Comparison of ENCODE assay signal across 19 cellular contexts in genomic region chr7:156218544-156219306, GRCh38.
"Had no signal": no experiment of that assay in that cellular context is flagged by ENCODE, and none has a peak within 500 bp of the region (broad histone marks: within the 10 kb centered on the region; RNA-seq: fewer than 3 reads in every experiment).

No MANE protein-coding gene starts in this region.

- H3K36me3 Mint-ChIP-seq: activated naive CD4-positive, alpha-beta T cell treated with anti-CD3 and anti-CD28 coated beads, Interleukin-2, amount 10 ng/mL, durations not matched to agents 7 days and 5 days; activated naive CD8-positive, alpha-beta T cell treated with anti-CD3 and anti-CD28 coated beads, Interleukin-2, amount 10 ng/mL, durations not matched to agents 7 days and 5 days had no signal

- H3K4me1 ChIP-seq: adrenal gland had no signal

- H3K36me3 ChIP-seq: adrenal gland had no signal

- H3K27me3 Mint-ChIP-seq: activated CD4-positive, alpha-beta memory T cell treated with anti-CD3 and anti-CD28 coated beads, Interleukin-2, amount 10 ng/mL, durations not matched to agents 7 days and 5 days; activated CD4-positive, alpha-beta T cell treated with anti-CD3 and anti-CD28 coated beads, Interleukin-2, amount 10 ng/mL, durations not matched to agents 7 days and 5 days had no signal

- FAIRE-seq: RCC 7860 had no signal

- ATAC-seq: activated T-cell treated with anti-CD3 and anti-CD28 coated beads, Interleukin-2, amount 50 U/mL, for 4 hours; T-helper 17 cell had no signal

- H3K27ac Mint-ChIP-seq: activated CD4-positive, alpha-beta memory T cell treated with anti-CD3 and anti-CD28 coated beads, Interleukin-2, amount 10 ng/mL, durations not matched to agents 7 days and 5 days; activated CD4-positive, alpha-beta T cell treated with anti-CD3 and anti-CD28 coated beads, Interleukin-2, amount 10 ng/mL, durations not matched to agents 7 days and 5 days; activated naive CD4-positive, alpha-beta T cell treated with anti-CD3 and anti-CD28 coated beads, Interleukin-2, amount 10 ng/mL, durations not matched to agents 7 days and 5 days; activated naive CD8-positive, alpha-beta T cell treated with anti-CD3 and anti-CD28 coated beads, Interleukin-2, amount 10 ng/mL, durations not matched to agents 7 days and 5 days; T-helper 17 cell had no signal

- H3K4me1 Mint-ChIP-seq: activated CD4-positive, alpha-beta memory T cell treated with anti-CD3 and anti-CD28 coated beads, Interleukin-2, amount 10 ng/mL, durations not matched to agents 7 days and 5 days; activated CD4-positive, alpha-beta T cell treated with anti-CD3 and anti-CD28 coated beads, Interleukin-2, amount 10 ng/mL, durations not matched to agents 7 days and 5 days; activated naive CD4-positive, alpha-beta T cell treated with anti-CD3 and anti-CD28 coated beads, Interleukin-2, amount 10 ng/mL, durations not matched to agents 7 days and 5 days; activated naive CD8-positive, alpha-beta T cell treated with anti-CD3 and anti-CD28 coated beads, Interleukin-2, amount 10 ng/mL, durations not matched to agents 7 days and 5 days; T-helper 17 cell had no signal

- H3K27ac ChIP-seq: adrenal gland had no signal

- H3K4me3 Mint-ChIP-seq: activated CD4-positive, alpha-beta memory T cell treated with anti-CD3 and anti-CD28 coated beads, Interleukin-2, amount 10 ng/mL, durations not matched to agents 7 days and 5 days; activated CD4-positive, alpha-beta T cell treated with anti-CD3 and anti-CD28 coated beads, Interleukin-2, amount 10 ng/mL, durations not matched to agents 7 days and 5 days; activated naive CD4-positive, alpha-beta T cell treated with anti-CD3 and anti-CD28 coated beads, Interleukin-2, amount 10 ng/mL, durations not matched to agents 7 days and 5 days; activated naive CD8-positive, alpha-beta T cell treated with anti-CD3 and anti-CD28 coated beads, Interleukin-2, amount 10 ng/mL, durations not matched to agents 7 days and 5 days; activated T-cell treated with anti-CD3 and anti-CD28 coated beads, Interleukin-2, amount 50 U/mL, for 4 hours; T-helper 17 cell had no signal

- H3K27me3 ChIP-seq: adrenal gland had no signal

- H3K4me3 ChIP-seq: adrenal gland had no signal

- DNase-seq: activated CD4-positive, alpha-beta memory T cell treated with anti-CD3 and anti-CD28 coated beads, Interleukin-2, amount 10 ng/mL, durations not matched to agents 7 days and 5 days; activated CD4-positive, alpha-beta T cell treated with anti-CD3 and anti-CD28 coated beads, Interleukin-2, amount 10 ng/mL, durations not matched to agents 7 days and 5 days; activated CD4-positive, CD25-positive, alpha-beta regulatory T cell; activated gamma-delta T cell; activated naive CD4-positive, alpha-beta T cell treated with anti-CD3 and anti-CD28 coated beads, Interleukin-2, amount 10 ng/mL, durations not matched to agents 7 days and 5 days; activated naive CD8-positive, alpha-beta T cell treated with anti-CD3 and anti-CD28 coated beads, Interleukin-2, amount 10 ng/mL, durations not matched to agents 7 days and 5 days; activated T-cell treated with anti-CD3 and anti-CD28 coated beads, Interleukin-2, amount 50 U/mL, for 4 hours; anterior cingulate cortex; NCI-H1048; NCI-H146; NCI-H187 treated with DMSO at 0.1 percent for 48 hours; NCI-H2081 treated with DMSO at 0.1 percent for 48 hours; NCI-H446; NCI-H524; SIG-M5; T-helper 17 cell; T-helper 9 cell had no signal

- H3K9me3 Mint-ChIP-seq: activated CD4-positive, alpha-beta memory T cell treated with anti-CD3 and anti-CD28 coated beads, Interleukin-2, amount 10 ng/mL, durations not matched to agents 7 days and 5 days; activated CD4-positive, alpha-beta T cell treated with anti-CD3 and anti-CD28 coated beads, Interleukin-2, amount 10 ng/mL, durations not matched to agents 7 days and 5 days; activated naive CD4-positive, alpha-beta T cell treated with anti-CD3 and anti-CD28 coated beads, Interleukin-2, amount 10 ng/mL, durations not matched to agents 7 days and 5 days; activated naive CD8-positive, alpha-beta T cell treated with anti-CD3 and anti-CD28 coated beads, Interleukin-2, amount 10 ng/mL, durations not matched to agents 7 days and 5 days; activated T-cell treated with anti-CD3 and anti-CD28 coated beads, Interleukin-2, amount 50 U/mL, for 4 hours had no signal

- H3K9me3 ChIP-seq: adrenal gland had no signal
